In genomic region chr9:34581318-34581717, GRCh38 we compare ENCODE assay signal across 27 cellular contexts. TPM values are rescaled to one million over a fixed set of nuclear protein-coding genes. Genes with fewer than 3 reads are reported as not detected.
"Had no signal": no experiment of that assay in that cellular context is flagged by ENCODE, and none has a peak within 500 bp of the region (broad histone marks: within the 10 kb centered on the region; RNA-seq: fewer than 3 reads in every experiment).

No MANE protein-coding gene starts in this region.

- H3K9me3 ChIP-seq: esophagus muscularis mucosa, gastrocnemius medialis, neutrophil, testis, tibial nerve, upper lobe of right lung, vagina had no signal

- H3K27me3 ChIP-seq: gastrocnemius medialis, testis, vagina had no signal

- ATAC-seq: gastrocnemius medialis; left cardiac atrium; naive thymus-derived CD8-positive, alpha-beta T cell; sciatic nerve; stimulated activated naive B cell treated with anti-CD40 and anti-IgM and Interleukin-4, amounts not matched to agents 10 μg/mL and 1 μg/mL and 100 μg/mL, for 72 hours; stimulated activated naive CD8-positive, alpha-beta T cell treated with anti-CD3 and anti-CD28 coated beads, Interleukin-15, amount 100 ng/mL, for 72 hours; upper lobe of right lung had no signal

- DNase-seq: effector memory CD4-positive, alpha-beta T cell; gastrocnemius medialis; kidney; left cardiac atrium; mesendoderm; naive thymus-derived CD8-positive, alpha-beta T cell; stimulated activated CD4-positive, alpha-beta T cell treated with anti-CD3 and anti-CD28 coated beads, Interleukin-2, amount 100 ng/mL, for 24 hours; stimulated activated CD4-positive, alpha-beta T cell treated with anti-CD3 and anti-CD28 coated beads, Interleukin-4, amount 100 ng/mL, for 4 hours; stimulated activated naive B cell treated with anti-CD40 and anti-IgM and Interleukin-4, amounts not matched to agents 10 μg/mL and 1 μg/mL and 100 μg/mL, for 72 hours; stimulated activated naive CD8-positive, alpha-beta T cell treated with anti-CD3 and anti-CD28 coated beads, Interleukin-15, amount 100 ng/mL, for 72 hours; testis; upper lobe of right lung had no signal

- H3K27ac ChIP-seq: coronary artery, epithelial cell of prostate, esophagus muscularis mucosa, neutrophil, testis, tibial nerve, upper lobe of right lung, vagina had no signal

- H3K36me3 Mint-ChIP-seq: stimulated activated naive B cell treated with anti-CD40 and anti-IgM and Interleukin-4, amounts not matched to agents 10 μg/mL and 1 μg/mL and 100 μg/mL, for 72 hours had no signal

- H3K27ac Mint-ChIP-seq: stimulated activated naive B cell treated with anti-CD40 and anti-IgM and Interleukin-4, amounts not matched to agents 10 μg/mL and 1 μg/mL and 100 μg/mL, for 72 hours; stimulated activated naive CD8-positive, alpha-beta T cell treated with anti-CD3 and anti-CD28 coated beads, Interleukin-15, amount 100 ng/mL, for 72 hours had no signal

- H3K36me3 ChIP-seq: esophagus muscularis mucosa, gastrocnemius medialis, neutrophil, tibial nerve, upper lobe of right lung, vagina had no signal

- H3K4me1 ChIP-seq: upper lobe of right lung had no signal

- H3K9me3 Mint-ChIP-seq: naive thymus-derived CD8-positive, alpha-beta T cell; stimulated activated naive B cell treated with anti-CD40 and anti-IgM and Interleukin-4, amounts not matched to agents 10 μg/mL and 1 μg/mL and 100 μg/mL, for 72 hours; stimulated activated naive CD8-positive, alpha-beta T cell treated with anti-CD3 and anti-CD28 coated beads, Interleukin-15, amount 100 ng/mL, for 72 hours had no signal

- H3K4me3 ChIP-seq: coronary artery, esophagus muscularis mucosa, gastrocnemius medialis, testis, tibial nerve, upper lobe of right lung, vagina had no signal

- FAIRE-seq: kidney had no signal

- H3K4me3 Mint-ChIP-seq: stimulated activated naive B cell treated with anti-CD40 and anti-IgM and Interleukin-4, amounts not matched to agents 10 μg/mL and 1 μg/mL and 100 μg/mL, for 72 hours; stimulated activated naive CD8-positive, alpha-beta T cell treated with anti-CD3 and anti-CD28 coated beads, Interleukin-15, amount 100 ng/mL, for 72 hours had no signal

RNA-seq across cellular contexts. Expression of gene CNTFR, which starts 8.2 kb away (rescaled TPM):
- total RNA-seq: dermis microvascular lymphatic vessel endothelial cell; fibroblast of villous mesenchyme; lung microvascular endothelial cell; mononuclear cell; naive thymus-derived CD8-positive, alpha-beta T cell; osteoblast; pulmonary artery endothelial cell had no signal
- polyA plus RNA-seq: naive thymus-derived CD8-positive, alpha-beta T cell had no signal

RNA-seq across cellular contexts. Expression of gene ARID3C, which starts 47.5 kb away (rescaled TPM):
- total RNA-seq: dermis microvascular lymphatic vessel endothelial cell, esophagus muscularis mucosa, fibroblast of villous mesenchyme, gastrocnemius medialis, kidney, left cardiac atrium, mononuclear cell, skeletal muscle tissue, subcutaneous adipose tissue, upper lobe of right lung, vagina had no signal
- polyA plus RNA-seq: naive thymus-derived CD8-positive, alpha-beta T cell had no signal
